Comparison of ENCODE assay signal across 14 cellular contexts in the genomic region with DNA sequence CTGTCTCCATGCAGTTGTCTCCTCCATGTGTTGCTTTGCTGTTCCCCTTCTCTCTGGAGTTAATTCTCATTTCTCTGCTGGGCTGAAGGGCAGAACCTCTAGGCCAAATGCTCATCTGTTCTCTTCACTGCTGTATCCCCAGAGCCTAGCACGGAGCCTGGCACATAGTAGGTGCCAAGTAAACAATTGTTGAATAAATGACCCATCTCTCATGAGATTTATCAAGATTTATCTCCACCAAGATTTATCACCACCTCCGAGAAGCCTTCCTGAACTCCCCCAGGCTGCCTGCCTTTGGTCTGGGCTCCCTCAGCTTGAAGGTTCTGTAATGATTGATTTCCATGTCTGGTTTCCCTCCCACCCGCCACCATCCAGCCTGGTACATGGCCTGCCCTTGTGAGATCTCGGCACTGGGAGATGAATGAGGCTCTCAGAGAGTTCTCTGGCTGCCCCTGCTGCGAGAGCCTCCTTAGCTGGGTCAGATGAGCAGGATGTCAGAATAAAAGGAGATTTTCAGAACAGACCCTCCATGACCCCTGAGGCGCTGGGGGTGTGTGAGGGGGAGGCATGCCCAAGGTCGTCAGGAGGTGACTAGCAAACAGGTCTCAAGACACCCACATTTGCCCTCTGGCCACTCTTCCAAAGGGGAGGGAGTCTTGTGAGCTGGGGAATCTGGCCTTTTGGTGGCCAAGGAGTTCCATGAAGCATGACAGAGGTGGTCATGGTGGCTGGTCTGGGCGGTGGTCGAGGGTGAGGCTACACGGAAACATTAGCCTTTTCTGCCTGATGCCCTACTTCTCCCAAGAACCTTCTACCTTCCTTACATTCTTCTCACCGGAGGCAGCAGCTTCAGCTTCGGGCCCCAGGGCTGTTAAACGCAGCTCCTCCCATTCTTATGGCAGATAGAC. TPM values are rescaled to one million over a fixed set of nuclear protein-coding genes. Genes with fewer than 3 reads are reported as not detected.
DNase-seq lines count a peak whose midpoint lies in the region; TF ChIP-seq lines count a peak whose summit lies in the region.
"Had no signal": no experiment of that assay in that cellular context is flagged by ENCODE, and none has a peak within 500 bp of the region (broad histone marks: within the 10 kb centered on the region; RNA-seq: fewer than 3 reads in every experiment).

No MANE protein-coding gene starts in this region.

- intact Hi-C loops in activated CD4-positive, alpha-beta T cell treated with anti-CD3 and anti-CD28 coated beads, Interleukin-2, amount 10 ng/mL, durations not matched to agents 24 days and 14 days (cut with micrococcal nuclease), result loop anchor here (2.0 kb wide), 2 partner anchors 35 to 53 kb away; partner anchors contain the start of gene SERPINH1
- intact Hi-C loops in dendritic cell treated with granulocyte-macrophage colony-stimulating factor and Interleukin-4, amounts not matched to agents 40 ng/mL and 50 ng/mL, for 4 days (cut with micrococcal nuclease), result no loop called here

- no peaks in the 10 kb centered on the region for H3K36me3 Mint-ChIP-seq in activated CD4-positive, alpha-beta T cell treated with anti-CD3 and anti-CD28 coated beads, Interleukin-2, amount 10 ng/mL, durations not matched to agents 24 days and 14 days (ENCODE audit: low read depth)
- H3K36me3 Mint-ChIP-seq in IgD-negative memory B cell, result no peaks in the 10 kb centered on the region
- H3K36me3 Mint-ChIP-seq in dendritic cell treated with granulocyte-macrophage colony-stimulating factor and Interleukin-4, amounts not matched to agents 40 ng/mL and 50 ng/mL, for 4 days (ENCODE audit: low read depth), result no peaks in the 10 kb centered on the region
- no peaks in the 10 kb centered on the region for H3K36me3 Mint-ChIP-seq in nephron progenitor cell (ENCODE audit: low read depth)
- H3K36me3 Mint-ChIP-seq: stimulated activated memory B cell treated with anti-CD40 and anti-IgM and Interleukin-4, amounts not matched to agents 10 μg/mL and 1 μg/mL and 100 μg/mL, for 72 hours had no signal

- no peak overlapping the region for H3K27ac Mint-ChIP-seq in activated CD4-positive, alpha-beta T cell treated with anti-CD3 and anti-CD28 coated beads, Interleukin-2, amount 10 ng/mL, durations not matched to agents 24 days and 14 days
- H3K27ac Mint-ChIP-seq in IgD-negative memory B cell (peak overlapping the region in 2 of 3 donors; percentile 7 to 79), nephron progenitor cell (peak overlapping the region; percentile 78)
- H3K27ac Mint-ChIP-seq in dendritic cell treated with granulocyte-macrophage colony-stimulating factor and Interleukin-4, amounts not matched to agents 40 ng/mL and 50 ng/mL, for 4 days, result peak overlapping the region; percentile 5
- H3K27ac Mint-ChIP-seq: stimulated activated memory B cell treated with anti-CD40 and anti-IgM and Interleukin-4, amounts not matched to agents 10 μg/mL and 1 μg/mL and 100 μg/mL, for 72 hours had no signal

- no peak for DNase-seq in activated CD4-positive, alpha-beta T cell treated with anti-CD3 and anti-CD28 coated beads, Interleukin-2, amount 10 ng/mL, durations not matched to agents 24 days and 14 days
- no peak for DNase-seq in activated CD4-positive, alpha-beta T cell treated with anti-CD3 and anti-CD28 coated beads for 4 hours
- peak; percentile 34 for DNase-seq in nephron progenitor cell
- DNase-seq in SHP77 (lab: John Stamatoyannopoulos, UW), result no peak
- DNase-seq in T-helper 9 cell, result no peak
- no peak for DNase-seq in activated gamma-delta T cell (lab: John Stamatoyannopoulos, UW)
- DNase-seq: activated CD4-positive, alpha-beta T cell treated with anti-CD3 and anti-CD28 coated beads, Interleukin-2, amount 50 U/mL, for 1 hour; midbrain; MV-4-11; NK-92 treated with Interleukin-12 subunit alpha and Interleukin-12 subunit beta, amount 100 ng/mL, for 24 hours; transverse colon had no signal

- H3K4me1 Mint-ChIP-seq in activated CD4-positive, alpha-beta T cell treated with anti-CD3 and anti-CD28 coated beads, Interleukin-2, amount 10 ng/mL, durations not matched to agents 24 days and 14 days, result peaks cover 29% of the 10 kb centered on the region
- peaks cover 20 to 31% (median 28%) of the 10 kb centered on the region in 3 donors for H3K4me1 Mint-ChIP-seq in IgD-negative memory B cell
- peaks cover 34% of the 10 kb centered on the region for H3K4me1 Mint-ChIP-seq in dendritic cell treated with granulocyte-macrophage colony-stimulating factor and Interleukin-4, amounts not matched to agents 40 ng/mL and 50 ng/mL, for 4 days (ENCODE audit: low read depth)
- peaks cover 56% of the 10 kb centered on the region for H3K4me1 Mint-ChIP-seq in nephron progenitor cell

- peak overlapping the region; percentile 85 for H3K4me3 Mint-ChIP-seq in activated CD4-positive, alpha-beta T cell treated with anti-CD3 and anti-CD28 coated beads, Interleukin-2, amount 10 ng/mL, durations not matched to agents 24 days and 14 days
- H3K4me3 Mint-ChIP-seq in IgD-negative memory B cell (peak overlapping the region; percentile 30 to 74 (median 68)), nephron progenitor cell (peak overlapping the region; percentile 66)
- no peak overlapping the region for H3K4me3 Mint-ChIP-seq in dendritic cell treated with granulocyte-macrophage colony-stimulating factor and Interleukin-4, amounts not matched to agents 40 ng/mL and 50 ng/mL, for 4 days

- no peak for TF ChIP-seq CTCF in nephron progenitor cell (IDR thresholded peaks at IDR 0.05)

- peaks cover 27% of the 10 kb centered on the region for H3K27me3 Mint-ChIP-seq in activated CD4-positive, alpha-beta T cell treated with anti-CD3 and anti-CD28 coated beads, Interleukin-2, amount 10 ng/mL, durations not matched to agents 24 days and 14 days
- peaks cover 7% of the 10 kb centered on the region for H3K27me3 Mint-ChIP-seq in IgD-negative memory B cell
- peaks cover 53% of the 10 kb centered on the region for H3K27me3 Mint-ChIP-seq in dendritic cell treated with granulocyte-macrophage colony-stimulating factor and Interleukin-4, amounts not matched to agents 40 ng/mL and 50 ng/mL, for 4 days
- H3K27me3 Mint-ChIP-seq in nephron progenitor cell (ENCODE audit: low read depth, poor library complexity), result peaks cover 47% of the 10 kb centered on the region
- H3K27me3 Mint-ChIP-seq: stimulated activated memory B cell treated with anti-CD40 and anti-IgM and Interleukin-4, amounts not matched to agents 10 μg/mL and 1 μg/mL and 100 μg/mL, for 72 hours had no signal

- no peaks in the 10 kb centered on the region for H3K9me3 Mint-ChIP-seq in activated CD4-positive, alpha-beta T cell treated with anti-CD3 and anti-CD28 coated beads, Interleukin-2, amount 10 ng/mL, durations not matched to agents 24 days and 14 days
- no peaks in the 10 kb centered on the region for H3K9me3 Mint-ChIP-seq in IgD-negative memory B cell
- no peaks in the 10 kb centered on the region for H3K9me3 Mint-ChIP-seq in dendritic cell treated with granulocyte-macrophage colony-stimulating factor and Interleukin-4, amounts not matched to agents 40 ng/mL and 50 ng/mL, for 4 days
- no peaks in the 10 kb centered on the region for H3K9me3 Mint-ChIP-seq in nephron progenitor cell
- H3K9me3 Mint-ChIP-seq: stimulated activated memory B cell treated with anti-CD40 and anti-IgM and Interleukin-4, amounts not matched to agents 10 μg/mL and 1 μg/mL and 100 μg/mL, for 72 hours had no signal

RNA-seq across cellular contexts. Expression of gene GDPD5, which starts 2.5 kb away (rescaled TPM):
- total RNA-seq in activated CD4-positive, alpha-beta T cell treated with anti-CD3 and anti-CD28 coated beads, Interleukin-2, amount 10 ng/mL, durations not matched to agents 24 days and 14 days, result 13.4 and 14.5 TPM in 2 replicates
- polyA plus RNA-seq in IgD-negative memory B cell, result 27.8 TPM

RNA-seq across cellular contexts. Expression of gene SERPINH1, which starts 33.9 kb away (rescaled TPM):
- total RNA-seq in activated CD4-positive, alpha-beta T cell treated with anti-CD3 and anti-CD28 coated beads, Interleukin-2, amount 10 ng/mL, durations not matched to agents 24 days and 14 days, result 29.6 and 30.3 TPM in 2 replicates
- polyA plus RNA-seq in IgD-negative memory B cell, result 1.8 TPM
